Comparison of ENCODE assay signal across 8 cellular contexts in genomic region chr3:141875893-141876380, GRCh38. TPM values are rescaled to one million over a fixed set of nuclear protein-coding genes. Genes with fewer than 3 reads are reported as not detected.
DNase-seq lines count a peak whose midpoint lies in the region; ATAC-seq, FAIRE-seq and TF ChIP-seq lines count a peak whose summit lies in the region.

No MANE protein-coding gene starts in this region.

- no peaks in the 10 kb centered on the region for H3K27me3 Mint-ChIP-seq in activated T-cell treated with anti-CD3 and anti-CD28 coated beads, Interleukin-2, amount 50 U/mL, for 72 hours (ENCODE audit: low read depth)

- peaks cover 3% of the 10 kb centered on the region for H3K36me3 ChIP-seq in neuron (ENCODE audit: insufficient read depth, low read length)

- peak overlapping the region; percentile 97 for H3K27ac Mint-ChIP-seq in activated T-cell treated with anti-CD3 and anti-CD28 coated beads, Interleukin-2, amount 50 U/mL, for 72 hours

- H3K36me3 Mint-ChIP-seq in activated T-cell treated with anti-CD3 and anti-CD28 coated beads, Interleukin-2, amount 50 U/mL, for 72 hours (ENCODE audit: insufficient read depth in 2 of 2): peaks cover 0 to 2% of the 10 kb centered on the region in 2 donors

- H3K9me3 ChIP-seq in neuron (ENCODE audit: low read length): no peaks in the 10 kb centered on the region

- ATAC-seq in GM18511 (IDR thresholded peaks at IDR 0.05; ENCODE audit: unreplicated experiment) (peak; percentile 60), HG03025 (IDR thresholded peaks at IDR 0.05; ENCODE audit: low FRiP score, unreplicated experiment) (peak; percentile 48)
- peak; percentile 62 to 64 for ATAC-seq in activated T-cell treated with anti-CD3 and anti-CD28 coated beads, Interleukin-2, amount 50 U/mL, for 72 hours (replicated peaks in 1 of 2)

- DNase-seq in AG10803 (ENCODE audit: low read depth) (peak; percentile 41), NCI-H460 (ENCODE audit: extremely low read depth, low read depth) (peak; percentile 74), fibroblast of villous mesenchyme (ENCODE audit: low read depth) (peak; percentile 75), D721Med (ENCODE audit: insufficient read length, low spot score) (no peak)
- DNase-seq in activated T-cell treated with anti-CD3 and anti-CD28 coated beads, Interleukin-2, amount 50 U/mL, for 72 hours: peak in 1 of 2 donors; percentile 79

- peaks cover 14% of the 10 kb centered on the region for H3K4me1 ChIP-seq in neuron (ENCODE audit: insufficient read depth, low read length)

- H3K9me3 Mint-ChIP-seq in activated T-cell treated with anti-CD3 and anti-CD28 coated beads, Interleukin-2, amount 50 U/mL, for 72 hours: no peaks in the 10 kb centered on the region

- no peaks in the 10 kb centered on the region for H3K27me3 ChIP-seq in neuron (ENCODE audit: insufficient read depth, low read length)

- peak overlapping the region; percentile 83 for H3K4me3 ChIP-seq in AG10803 (ENCODE audit: low read length)
- peak overlapping the region; percentile 86 for H3K4me3 ChIP-seq in fibroblast of villous mesenchyme (ENCODE audit: low read depth, low read length)
- H3K4me3 ChIP-seq in neuron (ENCODE audit: low read length): peak overlapping the region; percentile 98

- no peak for FAIRE-seq in D721Med (lab: Jason Lieb, UNC)

- H3K4me3 Mint-ChIP-seq in activated T-cell treated with anti-CD3 and anti-CD28 coated beads, Interleukin-2, amount 50 U/mL, for 72 hours: peak overlapping the region; percentile 94 to 98

- peaks cover 39% of the 10 kb centered on the region for H3K4me1 Mint-ChIP-seq in activated T-cell treated with anti-CD3 and anti-CD28 coated beads, Interleukin-2, amount 50 U/mL, for 72 hours (ENCODE audit: low read depth)

- peak overlapping the region; percentile 84 for H2AFZ ChIP-seq in neuron (ENCODE audit: low read depth, low read length)

- TF ChIP-seq CTCF in AG10803 (conservative IDR thresholded peaks at IDR 0.05; ENCODE audit: low read length) (no peak), fibroblast of villous mesenchyme (IDR thresholded peaks at IDR 0.05; ENCODE audit: insufficient read depth, low read depth, low read length) (no peak), D721Med (IDR thresholded peaks at IDR 0.05; ENCODE audit: insufficient read depth, missing control alignments) (no peak)

RNA-seq across cellular contexts. Expression of gene ATP1B3, which starts 0.5 kb away (rescaled TPM):
- total RNA-seq in NCI-H460 (2014; rRNA removed; shearing (Covaris generic)): 260 and 269 TPM in 2 replicates
- polyA plus RNA-seq in NCI-H460 (2014; cell fraction: nucleus; rRNA removed): 97.2 and 110 TPM in 2 replicates
- 100 to 1,000 TPM in 1 of 2 donors, 10 to 100 TPM in 1; 79.8 to 102 TPM for total RNA-seq in activated T-cell treated with anti-CD3 and anti-CD28 coated beads, Interleukin-2, amount 50 U/mL, for 72 hours
- 55.1 and 82.5 TPM in 2 replicates for total RNA-seq in fibroblast of villous mesenchyme
